ENCODE assay signal across 20 cellular contexts in the genomic region with DNA sequence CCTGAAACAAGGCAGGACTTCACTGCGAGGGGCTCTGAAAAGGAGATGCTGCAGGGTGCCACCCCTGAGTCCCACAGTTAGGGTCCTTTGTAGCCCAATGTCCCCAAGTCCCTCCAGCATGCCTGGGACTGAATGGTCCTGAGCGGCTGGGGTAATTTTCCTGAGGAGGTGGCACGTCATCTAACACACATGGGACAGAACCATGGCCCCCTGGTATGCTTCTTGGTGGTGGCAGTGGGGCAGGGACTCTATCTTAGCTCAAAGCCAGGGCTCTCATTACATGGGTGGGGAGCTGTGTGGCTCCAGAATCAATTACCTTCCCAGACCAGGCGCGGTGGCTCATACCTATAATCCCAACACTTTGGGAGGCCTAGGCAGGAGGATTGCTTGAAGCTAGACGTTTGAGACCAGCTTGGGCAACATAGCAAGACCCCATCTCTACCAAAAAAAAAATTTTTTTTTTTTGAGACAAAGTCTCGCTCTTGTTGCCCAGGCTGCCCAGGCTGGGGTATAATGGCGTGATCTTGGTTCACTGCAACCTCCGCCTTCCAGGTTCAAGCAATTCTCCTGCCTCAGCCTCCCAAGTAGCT. TPM values are rescaled to one million over a fixed set of nuclear protein-coding genes. Genes with fewer than 3 reads are reported as not detected.
A peak's percentile ranks its signal among the peaks of the same experiment; 100 is the strongest.
DNase-seq lines count a peak whose midpoint lies in the region; ATAC-seq and TF ChIP-seq lines count a peak whose summit lies in the region.
"Had no signal": no experiment of that assay in that cellular context is flagged by ENCODE, and none has a peak within 500 bp of the region (broad histone marks: within the 10 kb centered on the region; RNA-seq: fewer than 3 reads in every experiment).

No MANE protein-coding gene starts in this region.

- 94 to 96% methylated on average over 3 to 9 of the region's 9 CpGs for WGBS in body of pancreas, 2 donors

- H3K27ac Mint-ChIP-seq in neural crest cell (ENCODE audit: unreplicated experiment), result peak overlapping the region; percentile 19

- H3K4me1 Mint-ChIP-seq in neural crest cell, result no peaks in the 10 kb centered on the region

- intact Hi-C loops in upper lobe of right lung (cut with DNase I), result no loop called here
- intact Hi-C loops in body of pancreas (cut with DNase I), result no loop called here

- H3K4me3 ChIP-seq in HEK293 (ENCODE audit: low read depth, low read length) (no peak overlapping the region), brain microvascular endothelial cell (ENCODE audit: low read depth, low read length) (no peak overlapping the region), upper lobe of right lung (no peak overlapping the region), body of pancreas (no peak overlapping the region)
- H3K4me3 ChIP-seq: GM23248, PC-9, SJCRH30 had no signal

- peaks cover 2% of the 10 kb centered on the region for H3K36me3 Mint-ChIP-seq in neural crest cell (ENCODE audit: low read depth)

- H3K36me3 ChIP-seq in HEK293 (ENCODE audit: control insufficient read depth in 2 of 2, insufficient read depth in 1 of 2, low read length in 2 of 2) (peaks cover 5 to 16% of the 10 kb centered on the region in 2 experiments; a peak in 2 of 3 replicates), brain microvascular endothelial cell (replicated peaks) (no peaks in the 10 kb centered on the region), upper lobe of right lung (peaks cover 6% of the 10 kb centered on the region), body of pancreas (replicated peaks in 1 of 2; ENCODE audit: insufficient read depth in 1 of 2, low read depth in 2 of 2) (no peaks in the 10 kb centered on the region)
- H3K36me3 ChIP-seq: SJCRH30 had no signal

- CTCF ChIA-PET in HEK293 (lab: Yijun Ruan, JAX), result no interaction called here

- H3K27me3 ChIP-seq in brain microvascular endothelial cell (replicated peaks), result no peaks in the 10 kb centered on the region
- no peaks in the 10 kb centered on the region for H3K27me3 ChIP-seq in upper lobe of right lung
- no peaks in the 10 kb centered on the region for H3K27me3 ChIP-seq in body of pancreas
- H3K27me3 ChIP-seq: SJCRH30 had no signal

- DNase-seq in brain microvascular endothelial cell (no peak), neural crest cell (ENCODE audit: low read depth, low spot score) (no peak), upper lobe of right lung (peak; percentile 13), body of pancreas (no peak), hypothalamus (lab: John Stamatoyannopoulos, UW) (no peak)
- DNase-seq in activated CD4-positive, alpha-beta T cell treated with anti-CD3 and anti-CD28 coated beads, Interleukin-2, amount 50 U/mL, for 48 hours, result no peak
- DNase-seq: DMS 273 treated with DMSO at 0.1 percent for 48 hours, DND-41, GM23248, NCI-H1417 treated with DMSO at 0.1 percent for 48 hours, NCI-H187 treated with DMSO at 0.1 percent for 48 hours, NCI-H226, NCI-H524, NCI-H82, SJCRH30 had no signal

- in situ Hi-C loops in brain microvascular endothelial cell (cut with HindIII; ENCODE audit: low pct_ligation_motif_present, low sequenced_read_pairs), result no loop called here

- TF ChIP-seq CTCF in HEK293 (tag by site-specific recombination; IDR thresholded peaks at IDR 0.05), result no peak
- TF ChIP-seq CTCF in brain microvascular endothelial cell (IDR thresholded peaks at IDR 0.05; ENCODE audit: low read depth, low read length, missing control alignments), result no peak
- no peak for TF ChIP-seq CTCF in neural crest cell (conservative IDR thresholded peaks at IDR 0.05)
- TF ChIP-seq CTCF in upper lobe of right lung (IDR thresholded peaks at IDR 0.05), result no peak
- no peak for TF ChIP-seq CTCF in body of pancreas (IDR thresholded peaks at IDR 0.05)

- H3K9me3 Mint-ChIP-seq in neural crest cell, result no peaks in the 10 kb centered on the region

- no peaks in the 10 kb centered on the region for H3K9me3 ChIP-seq in HEK293 (ENCODE audit: control insufficient read depth, insufficient read depth, low read depth, low read length)
- no peaks in the 10 kb centered on the region for H3K9me3 ChIP-seq in upper lobe of right lung
- H3K9me3 ChIP-seq in body of pancreas, result no peaks in the 10 kb centered on the region
- H3K9me3 ChIP-seq: SJCRH30 had no signal

- H3K27ac ChIP-seq in HEK293 (ENCODE audit: extremely low read depth, low read depth, low read length), result no peak overlapping the region
- peak overlapping the region; percentile 54 for H3K27ac ChIP-seq in brain microvascular endothelial cell
- H3K27ac ChIP-seq in upper lobe of right lung, result no peak overlapping the region
- H3K27ac ChIP-seq in body of pancreas, result no peak overlapping the region
- H3K27ac ChIP-seq: C4-2B, GM23248, PC-9, SJCRH30 had no signal

- H3K4me1 ChIP-seq in HEK293 (ENCODE audit: control insufficient read depth, insufficient read depth, low read length) (peaks cover 2% of the 10 kb centered on the region), upper lobe of right lung (no peaks in the 10 kb centered on the region), body of pancreas (no peaks in the 10 kb centered on the region)
- H3K4me1 ChIP-seq: SJCRH30 had no signal

- POLR2A ChIA-PET in HEK293 (lab: Yijun Ruan, JAX), result no interaction called here

- no peak overlapping the region for H3K4me3 Mint-ChIP-seq in neural crest cell

- TF ChIP-seq POLR2A in body of pancreas (IDR thresholded peaks at IDR 0.05), result no peak

- ATAC-seq in upper lobe of right lung, result no peak
- ATAC-seq in body of pancreas, result no peak

- no peaks in the 10 kb centered on the region for H3K27me3 Mint-ChIP-seq in neural crest cell (ENCODE audit: low read depth)

TF ChIP-seq in HEK293, 187 proteins besides CTCF, POLR2A, EP300 and RAD21:
- TF ChIP-seq ZNF121 (tag by site-specific recombination; IDR thresholded peaks at IDR 0.05) (peak; percentile 96), ZNF513 (tag by site-specific recombination; IDR thresholded peaks at IDR 0.05) (no peak), ZSCAN23 (tag by site-specific recombination; IDR thresholded peaks at IDR 0.05) (no peak), ZNF335 (tag by site-specific recombination; conservative IDR thresholded peaks at IDR 0.05) (0 out of 2 replicates have a peak, but pooled peaks have one; percentile 4), ZSCAN5A (tag by site-specific recombination; IDR thresholded peaks at IDR 0.05) (no peak), ZNF394 (tag by site-specific recombination; IDR thresholded peaks at IDR 0.05; ENCODE audit: borderline replicate concordance) (no peak), ZNF202 (tag by site-specific recombination; IDR thresholded peaks at IDR 0.05; ENCODE audit: borderline replicate concordance) (no peak), ZNF624 (tag by site-specific recombination; IDR thresholded peaks at IDR 0.05) (no peak)
- TF ChIP-seq, protein P1, sequence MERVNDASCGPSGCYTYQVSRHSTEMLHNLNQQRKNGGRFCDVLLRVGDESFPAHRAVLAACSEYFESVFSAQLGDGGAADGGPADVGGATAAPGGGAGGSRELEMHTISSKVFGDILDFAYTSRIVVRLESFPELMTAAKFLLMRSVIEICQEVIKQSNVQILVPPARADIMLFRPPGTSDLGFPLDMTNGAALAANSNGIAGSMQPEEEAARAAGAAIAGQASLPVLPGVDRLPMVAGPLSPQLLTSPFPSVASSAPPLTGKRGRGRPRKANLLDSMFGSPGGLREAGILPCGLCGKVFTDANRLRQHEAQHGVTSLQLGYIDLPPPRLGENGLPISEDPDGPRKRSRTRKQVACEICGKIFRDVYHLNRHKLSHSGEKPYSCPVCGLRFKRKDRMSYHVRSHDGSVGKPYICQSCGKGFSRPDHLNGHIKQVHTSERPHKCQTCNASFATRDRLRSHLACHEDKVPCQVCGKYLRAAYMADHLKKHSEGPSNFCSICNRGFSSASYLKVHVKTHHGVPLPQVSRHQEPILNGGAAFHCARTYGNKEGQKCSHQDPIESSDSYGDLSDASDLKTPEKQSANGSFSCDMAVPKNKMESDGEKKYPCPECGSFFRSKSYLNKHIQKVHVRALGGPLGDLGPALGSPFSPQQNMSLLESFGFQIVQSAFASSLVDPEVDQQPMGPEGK (tag by site-specific recombination; IDR thresholded peaks at IDR 0.05), result no peak

RNA-seq across cellular contexts. Expression of gene SLC7A9, which starts 7.9 kb away (rescaled TPM):
- total RNA-seq in neural crest cell (0.49 and 0.50 TPM in 2 replicates), upper lobe of right lung (0.46 TPM), body of pancreas (not detected)
- total RNA-seq: GM23248, IMR-90, MCF 10A, SJCRH30 had no signal
